Comparison of ENCODE assay signal across 10 cellular contexts in the genomic region with DNA sequence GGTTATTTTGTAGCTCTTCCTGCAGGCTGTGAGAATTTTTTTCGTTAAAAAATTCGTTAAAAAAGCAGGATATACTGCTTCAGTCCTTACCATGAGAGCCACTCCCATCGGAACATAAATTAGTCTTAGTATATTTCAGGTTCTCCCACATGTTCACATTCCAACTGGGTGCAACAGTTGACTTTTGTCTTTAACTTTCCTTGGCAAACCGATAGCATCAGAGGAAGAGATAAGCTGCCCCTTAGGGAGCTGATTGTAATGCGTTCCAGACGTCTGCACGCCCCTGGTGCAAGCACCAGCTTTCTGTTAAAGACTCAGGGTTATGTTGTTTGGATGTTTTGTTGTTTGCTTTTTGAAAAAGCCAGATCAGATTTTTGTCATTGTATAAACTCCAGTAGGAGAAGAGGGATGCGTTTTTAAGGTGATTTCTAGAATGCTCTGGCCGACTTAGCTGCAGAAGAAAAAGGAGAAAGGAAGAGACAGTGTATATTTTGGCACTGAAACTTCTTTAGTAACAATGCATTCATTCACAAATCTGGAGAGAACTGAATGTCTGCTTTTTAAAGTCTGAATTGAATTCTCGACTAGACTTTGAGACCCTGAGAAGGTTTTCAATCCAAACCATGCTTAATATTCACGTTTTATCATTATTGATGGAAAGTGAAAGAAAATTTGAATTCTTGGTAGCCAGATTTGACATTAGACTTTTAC.
DNase-seq lines count a peak whose midpoint lies in the region; ATAC-seq and TF ChIP-seq lines count a peak whose summit lies in the region.
"Had no signal": no experiment of that assay in that cellular context is flagged by ENCODE, and none has a peak within 500 bp of the region (broad histone marks: within the 10 kb centered on the region; RNA-seq: fewer than 3 reads in every experiment).

No MANE protein-coding gene starts in this region.

- POLR2A ChIA-PET in Caco-2 (lab: Charles Lee) (interaction anchor here (1.0 kb wide), 1 partner anchor 17 kb away, joined by 6 read pairs; no protein-coding TSS in a partner anchor), T-cell (lab: Charles Lee) (interaction anchor here in 1 of 2 donors (0.7 kb wide), 1 partner anchor 8 kb away, joined by 3 read pairs; no protein-coding TSS in a partner anchor)

- no peak overlapping the region for H4K91ac ChIP-seq in trophoblast cell (ENCODE audit: low read depth, low read length)

- H3K4me2 ChIP-seq in trophoblast cell (ENCODE audit: low read length): peak overlapping the region; percentile 37

- TF ChIP-seq CTCF in Caco-2 (IDR thresholded peaks at IDR 0.05; ENCODE audit: insufficient read depth in 1 of 2, low read depth in 1 of 2, low read length in 1 of 2, severe bottlenecking in 1 of 2, unreplicated experiment in 1 of 2): no peak
- TF ChIP-seq CTCF in fibroblast of villous mesenchyme (IDR thresholded peaks at IDR 0.05; ENCODE audit: insufficient read depth, low read depth, low read length): no peak

- no peak overlapping the region for H3K14ac ChIP-seq in trophoblast cell (ENCODE audit: low read length)

- no peak overlapping the region for H4K8ac ChIP-seq in trophoblast cell (ENCODE audit: low read depth, low read length)

- H3K36me3 ChIP-seq in Caco-2 (ENCODE audit: control insufficient read depth, insufficient read depth, low read length): no peaks in the 10 kb centered on the region
- H3K36me3 ChIP-seq in SJSA1: peaks cover 54% of the 10 kb centered on the region
- H3K36me3 ChIP-seq in trophoblast cell (ENCODE audit: control insufficient read depth in 1 of 2, insufficient read depth in 2 of 2, low read length in 2 of 2): peaks cover 9 to 16% of the 10 kb centered on the region in 2 experiments
- H3K36me3 ChIP-seq: neutrophil had no signal

- H3K27me3 Mint-ChIP-seq in Caco-2 (ENCODE audit: insufficient read depth, unreplicated experiment): no peaks in the 10 kb centered on the region
- peaks cover 7 to 11% of the 10 kb centered on the region in 2 donors for H3K27me3 Mint-ChIP-seq in T-cell

- peaks cover 9% of the 10 kb centered on the region for H3K79me2 ChIP-seq in trophoblast cell (ENCODE audit: control insufficient read depth, insufficient read depth, low read length, poor library complexity)

- H3K4me1 ChIP-seq in Caco-2 (peaks cover 22% of the 10 kb centered on the region), SJSA1 (replicated peaks) (peaks cover 41% of the 10 kb centered on the region), trophoblast cell (ENCODE audit: control insufficient read depth in 1 of 2, insufficient read depth in 2 of 2, low read length in 2 of 2) (peaks cover 4 to 12% of the 10 kb centered on the region in 2 experiments)

- H3K9me3 Mint-ChIP-seq in Caco-2 (ENCODE audit: unreplicated experiment) (no peaks in the 10 kb centered on the region), T-cell (no peaks in the 10 kb centered on the region)

- H3K36me3 Mint-ChIP-seq in Caco-2 (ENCODE audit: insufficient read depth, unreplicated experiment): no peaks in the 10 kb centered on the region
- H3K36me3 Mint-ChIP-seq in T-cell: no peaks in the 10 kb centered on the region

- ATAC-seq in HG03442 (IDR thresholded peaks at IDR 0.05; ENCODE audit: unreplicated experiment): no peak
- no peak for ATAC-seq in HG03159 (IDR thresholded peaks at IDR 0.05; ENCODE audit: unreplicated experiment)
- ATAC-seq in T-cell (replicated peaks in 1 of 4): no peak

- no peak overlapping the region for H3K4ac ChIP-seq in trophoblast cell (ENCODE audit: low read depth, low read length)

- H3K27ac Mint-ChIP-seq in Caco-2 (ENCODE audit: unreplicated experiment): peak overlapping the region; percentile 33
- H3K27ac Mint-ChIP-seq in T-cell: no peak overlapping the region

- no peak overlapping the region for H2AK5ac ChIP-seq in trophoblast cell (ENCODE audit: low read length)

- BruUV-seq in Caco-2 (replicated peaks; lab: Mats Ljungman, UMichigan): no TSS peak

- CTCF ChIA-PET in Caco-2 (lab: Charles Lee) (interaction anchor here (0.9 to 1.0 kb wide), 2 partner anchors 17 to 72 kb away, joined by 3 read pairs; no protein-coding TSS in a partner anchor), T-cell (lab: Charles Lee) (no interaction called here)

- no peak overlapping the region for H4K12ac ChIP-seq in trophoblast cell (ENCODE audit: low read depth, low read length)

- H2AFZ ChIP-seq in trophoblast cell (ENCODE audit: insufficient read depth, low read length, poor library complexity): no peak overlapping the region

- H2BK12ac ChIP-seq in trophoblast cell (ENCODE audit: low read length): no peak overlapping the region

- no peak overlapping the region for H2BK120ac ChIP-seq in trophoblast cell (ENCODE audit: insufficient read depth, low read length, poor library complexity)

- peaks cover 6% of the 10 kb centered on the region for H3K79me1 ChIP-seq in trophoblast cell (ENCODE audit: low read length)

- H3K4me3 Mint-ChIP-seq in Caco-2 (ENCODE audit: unreplicated experiment): peak overlapping the region; percentile 34
- H3K4me3 Mint-ChIP-seq in T-cell: peak overlapping the region in 1 of 3 donors; percentile 26

- no peak overlapping the region for H3K18ac ChIP-seq in trophoblast cell (ENCODE audit: low read length)

- H3K9ac ChIP-seq in trophoblast cell (ENCODE audit: low read length): no peak overlapping the region

- H3K23ac ChIP-seq in trophoblast cell (ENCODE audit: low read length): no peak overlapping the region

- intact Hi-C loops in Caco-2 (cut with micrococcal nuclease; ENCODE audit: unreplicated experiment): loop anchor here (2.0 kb wide), 1 partner anchor 32 kb away; no protein-coding TSS in a partner anchor

- H3K4me3 ChIP-seq in Caco-2 (ENCODE audit: low read depth, low read length) (no peak overlapping the region), SJSA1 (no peak overlapping the region), fibroblast of villous mesenchyme (ENCODE audit: low read depth, low read length) (no peak overlapping the region), trophoblast cell (ENCODE audit: low read depth, low read length) (no peak overlapping the region)

- WGBS in trophoblast cell (ENCODE audit: extremely low coverage, insufficient coverage, insufficient read length): no CpG with 5 or more reads among the region's 11 CpGs

- no peaks in the 10 kb centered on the region for H3K27me3 ChIP-seq in Caco-2 (replicated peaks; ENCODE audit: control insufficient read depth, insufficient read depth, low read length)
- no peaks in the 10 kb centered on the region for H3K27me3 ChIP-seq in SJSA1 (replicated peaks)
- no peaks in the 10 kb centered on the region for H3K27me3 ChIP-seq in trophoblast cell (ENCODE audit: insufficient read depth, low read length)
- H3K27me3 ChIP-seq: neutrophil had no signal

- H2BK5ac ChIP-seq in trophoblast cell (ENCODE audit: low read depth, low read length, poor library complexity): no peak overlapping the region

- no peaks in the 10 kb centered on the region for H3K9me3 ChIP-seq in Caco-2
- no peaks in the 10 kb centered on the region for H3K9me3 ChIP-seq in SJSA1 (replicated peaks)
- H3K9me3 ChIP-seq in trophoblast cell (ENCODE audit: insufficient read depth, low read depth, low read length): no peaks in the 10 kb centered on the region
- H3K9me3 ChIP-seq: neutrophil had no signal

- peak in 1 of 2 experiments; percentile 17 for DNase-seq in Caco-2
- peak in 1 of 2 experiments; percentile 53 for DNase-seq in SJSA1 (ENCODE audit: low read depth in 1 of 2, low spot score in 2 of 2)
- peak; percentile 84 for DNase-seq in fibroblast of villous mesenchyme (ENCODE audit: low read depth)
- peak; percentile 73 to 94 for DNase-seq in trophoblast cell
- no peak for DNase-seq in T-cell
- DNase-seq in germinal center (ENCODE audit: low spot score): no peak
- DNase-seq: DMS79 treated with DMSO at 0.1 percent for 48 hours had no signal

- H3K27ac ChIP-seq in SJSA1: peak overlapping the region; percentile 44
- H3K27ac ChIP-seq in trophoblast cell (ENCODE audit: low read depth, low read length): peak overlapping the region; percentile 86
- H3K27ac ChIP-seq: neutrophil had no signal

- H3K4me1 Mint-ChIP-seq in Caco-2 (ENCODE audit: low read depth, unreplicated experiment) (peaks cover 43% of the 10 kb centered on the region), T-cell (peaks cover 13 to 20% (median 14%) of the 10 kb centered on the region in 3 donors)

Comparison
In these comparisons a context has a peak if more than half of its experiments do, and no peak if none do; other contexts are left out.
1. DNase-seq: peak in fibroblast of villous mesenchyme (single experiment) and trophoblast cell (2 of 2); none in T-cell (0 of 34) and germinal center (single experiment).